Comparison of ENCODE assay signal across 11 cellular contexts in genomic region chr14:69247691-69248440, GRCh38. TPM values are rescaled to one million over a fixed set of nuclear protein-coding genes. Genes with fewer than 3 reads are reported as not detected.
DNase-seq lines count a peak whose midpoint lies in the region; ATAC-seq and TF ChIP-seq lines count a peak whose summit lies in the region.
"Had no signal": no experiment of that assay in that cellular context is flagged by ENCODE, and none has a peak within 500 bp of the region (broad histone marks: within the 10 kb centered on the region; RNA-seq: fewer than 3 reads in every experiment).

No MANE protein-coding gene starts in this region.

- no peak overlapping the region for H2BK5ac ChIP-seq in mesenchymal stem cell (ENCODE audit: low read depth, low read length, poor library complexity, severe bottlenecking)

- no peak overlapping the region for H4K91ac ChIP-seq in mesenchymal stem cell (ENCODE audit: low read length)

- H3K27ac ChIP-seq in body of pancreas (no peak overlapping the region), mesenchymal stem cell (ENCODE audit: low read length, poor library complexity, severe bottlenecking) (no peak overlapping the region)

- H3K9ac ChIP-seq in mesenchymal stem cell (ENCODE audit: low read length), result peak overlapping the region; percentile 73

- no peak overlapping the region for H3K14ac ChIP-seq in mesenchymal stem cell (ENCODE audit: low read length in 2 of 2)

- H3K23ac ChIP-seq in mesenchymal stem cell (ENCODE audit: low read length in 2 of 2), result no peak overlapping the region

- peaks cover 25% of the 10 kb centered on the region for H3K27me3 Mint-ChIP-seq in activated naive CD4-positive, alpha-beta T cell treated with anti-CD3 and anti-CD28 coated beads, Interleukin-2, amount 10 ng/mL, durations not matched to agents 7 days and 5 days
- H3K27me3 Mint-ChIP-seq: activated naive CD8-positive, alpha-beta T cell had no signal

- no peak overlapping the region for H2AFZ ChIP-seq in mesenchymal stem cell (ENCODE audit: low read depth, low read length)

- no peak overlapping the region for H3K4ac ChIP-seq in mesenchymal stem cell (ENCODE audit: low read depth in 1 of 2, low read length in 2 of 2)

- no peaks in the 10 kb centered on the region for H3K79me1 ChIP-seq in mesenchymal stem cell (replicated peaks; ENCODE audit: low read length, poor library complexity, severe bottlenecking)

- H3K9me3 Mint-ChIP-seq in activated naive CD4-positive, alpha-beta T cell treated with anti-CD3 and anti-CD28 coated beads, Interleukin-2, amount 10 ng/mL, durations not matched to agents 7 days and 5 days, result no peaks in the 10 kb centered on the region

- no peak overlapping the region for H3K27ac Mint-ChIP-seq in activated naive CD4-positive, alpha-beta T cell treated with anti-CD3 and anti-CD28 coated beads, Interleukin-2, amount 10 ng/mL, durations not matched to agents 7 days and 5 days
- H3K27ac Mint-ChIP-seq: activated naive CD8-positive, alpha-beta T cell had no signal

- peak; percentile 7 for DNase-seq in DMS53 (lab: John Stamatoyannopoulos, UW)
- DNase-seq in DMS53 treated with DMSO at 0.1 percent for 48 hours (lab: John Stamatoyannopoulos, UW; ENCODE audit: unreplicated experiment), result no peak
- peak in 2 of 4 donors; percentile 26 to 51 for DNase-seq in body of pancreas
- DNase-seq in mesenchymal stem cell, result no peak
- peak; percentile 57 for DNase-seq in ureter (ENCODE audit: low spot score)
- DNase-seq in activated naive CD4-positive, alpha-beta T cell treated with anti-CD3 and anti-CD28 coated beads, Interleukin-2, amount 10 ng/mL, durations not matched to agents 7 days and 5 days, result no peak
- DNase-seq: NCI-H774, posterior cingulate gyrus had no signal

- no peak for TF ChIP-seq POLR2A in body of pancreas (IDR thresholded peaks at IDR 0.05)

- H2BK12ac ChIP-seq in mesenchymal stem cell (ENCODE audit: low read length in 2 of 2), result no peak overlapping the region

- CTCF ChIA-PET in activated naive CD4-positive, alpha-beta T cell treated with anti-CD3 and anti-CD28 coated beads, Interleukin-2, amount 10 ng/mL, durations not matched to agents 7 days and 5 days (lab: Charles Lee), result interaction anchor here (1.1 kb wide), 2 partner anchors 212 kb away, joined by 4 read pairs; no protein-coding TSS in a partner anchor

- intact Hi-C loops in body of pancreas (cut with DNase I), result no loop called here

- ATAC-seq in body of pancreas (peak; percentile 53), HG03097 (IDR thresholded peaks at IDR 0.05; ENCODE audit: low FRiP score, unreplicated experiment) (no peak), HG03378 (IDR thresholded peaks at IDR 0.05; ENCODE audit: unreplicated experiment) (no peak)

- H3K36me3 ChIP-seq in body of pancreas (replicated peaks in 1 of 2; ENCODE audit: insufficient read depth in 1 of 2, low read depth in 2 of 2) (no peaks in the 10 kb centered on the region), mesenchymal stem cell (ENCODE audit: control insufficient read depth in 1 of 2, insufficient read depth in 2 of 2, low read depth in 1 of 2, low read length in 2 of 2) (no peaks in the 10 kb centered on the region)

- WGBS in body of pancreas, 2 donors, result 79 to 80% methylated on average over 3 of the region's 3 CpGs
- no CpG with 5 or more reads among the region's 3 CpGs for whole genome bisulfite sequencing in mesenchymal stem cell

- H3K4me1 ChIP-seq in body of pancreas (no peaks in the 10 kb centered on the region), mesenchymal stem cell (ENCODE audit: control insufficient read depth, insufficient read depth, low read depth, low read length) (no peaks in the 10 kb centered on the region)

- H3K4me3 Mint-ChIP-seq in activated naive CD4-positive, alpha-beta T cell treated with anti-CD3 and anti-CD28 coated beads, Interleukin-2, amount 10 ng/mL, durations not matched to agents 7 days and 5 days, result no peak overlapping the region
- H3K4me3 Mint-ChIP-seq: activated naive CD8-positive, alpha-beta T cell had no signal

- no peak overlapping the region for H2BK120ac ChIP-seq in mesenchymal stem cell (ENCODE audit: low read depth, low read length)

- no peaks in the 10 kb centered on the region for H3K4me1 Mint-ChIP-seq in activated naive CD4-positive, alpha-beta T cell treated with anti-CD3 and anti-CD28 coated beads, Interleukin-2, amount 10 ng/mL, durations not matched to agents 7 days and 5 days

- H4K8ac ChIP-seq in mesenchymal stem cell (ENCODE audit: low read length), result no peak overlapping the region

- H3K9me3 ChIP-seq in body of pancreas, result no peaks in the 10 kb centered on the region
- no peaks in the 10 kb centered on the region for H3K9me3 ChIP-seq in mesenchymal stem cell (ENCODE audit: control insufficient read depth, low read length)

- H3K4me3 ChIP-seq in body of pancreas (no peak overlapping the region), mesenchymal stem cell (ENCODE audit: insufficient read depth in 1 of 2, low read depth in 1 of 2, low read length in 2 of 2) (peak overlapping the region in 1 of 2 experiments; percentile 4)

- H3K36me3 Mint-ChIP-seq in activated naive CD4-positive, alpha-beta T cell treated with anti-CD3 and anti-CD28 coated beads, Interleukin-2, amount 10 ng/mL, durations not matched to agents 7 days and 5 days, result no peaks in the 10 kb centered on the region
- H3K36me3 Mint-ChIP-seq: activated naive CD8-positive, alpha-beta T cell had no signal

- no peak overlapping the region for H2BK15ac ChIP-seq in mesenchymal stem cell (ENCODE audit: low read depth, poor library complexity, severe bottlenecking)

- H2AK5ac ChIP-seq in mesenchymal stem cell (ENCODE audit: low read length, severe bottlenecking), result no peak overlapping the region

- no peaks in the 10 kb centered on the region for H3K27me3 ChIP-seq in body of pancreas
- H3K27me3 ChIP-seq in mesenchymal stem cell (ENCODE audit: control insufficient read depth in 1 of 2, insufficient read depth in 1 of 2, low read length in 2 of 2), result peaks cover 0 to 4% of the 10 kb centered on the region in 2 experiments

- H3K4me2 ChIP-seq in mesenchymal stem cell (ENCODE audit: low read length, poor library complexity, severe bottlenecking), result no peak overlapping the region

- peak in 1 of 7 experiments; percentile 10 for TF ChIP-seq CTCF in body of pancreas (IDR thresholded peaks at IDR 0.05)

- H3K18ac ChIP-seq in mesenchymal stem cell (ENCODE audit: low read depth in 1 of 2, low read length in 2 of 2), result no peak overlapping the region

RNA-seq across cellular contexts. Expression of gene GALNT16, which starts 12.1 kb away (rescaled TPM):
- total RNA-seq in body of pancreas, result 1 to 10 TPM; 1.3 to 5.6 TPM
- polyA plus RNA-seq in mesenchymal stem cell (2013, experiment 1 of 2), result 5.4 TPM
- 4.2 TPM for polyA plus RNA-seq in mesenchymal stem cell (2013, experiment 2 of 2)
- total RNA-seq in ureter, result 1.6 TPM

RNA-seq across cellular contexts. Expression of gene EXD2, which starts 56.6 kb away (rescaled TPM):
- 10 to 100 TPM; 11.2 to 21.5 TPM for total RNA-seq in body of pancreas
- 14.8 TPM for polyA plus RNA-seq in mesenchymal stem cell (2013, experiment 1 of 2)
- polyA plus RNA-seq in mesenchymal stem cell (2013, experiment 2 of 2), result 14.9 TPM
- 21.0 TPM for total RNA-seq in ureter

Comparison
In these comparisons a context has a peak if more than half of its experiments do, and no peak if none do; other contexts are left out.
1. DNase-seq: peak in DMS53 (single experiment) and ureter (single experiment); none in DMS53 treated with DMSO at 0.1 percent for 48 hours (single experiment), mesenchymal stem cell (single experiment) and activated naive CD4-positive, alpha-beta T cell treated with anti-CD3 and anti-CD28 coated beads, Interleukin-2, amount 10 ng/mL, durations not matched to agents 7 days and 5 days (single experiment).